ENCODE assay signal across 10 cellular contexts in genomic region chr13:23673354-23673753, GRCh38.
DNase-seq lines count a peak whose midpoint lies in the region; ATAC-seq, FAIRE-seq and TF ChIP-seq lines count a peak whose summit lies in the region.
"Had no signal": no experiment of that assay in that cellular context is flagged by ENCODE, and none has a peak within 500 bp of the region (broad histone marks: within the 10 kb centered on the region; RNA-seq: fewer than 3 reads in every experiment).

No MANE protein-coding gene starts in this region.

- H3K9me3 ChIP-seq in keratinocyte (ENCODE audit: control insufficient read depth, low read depth, low read length) (no peaks in the 10 kb centered on the region), upper lobe of right lung (no peaks in the 10 kb centered on the region)

- FAIRE-seq in keratinocyte (lab: Jason Lieb, UNC) = peak; percentile 90

- H3K9me1 ChIP-seq in keratinocyte (ENCODE audit: control insufficient read depth, extremely low read depth, insufficient read depth, low read length) = no peaks in the 10 kb centered on the region

- H2AFZ ChIP-seq in keratinocyte (ENCODE audit: control insufficient read depth, low read length) = peak overlapping the region; percentile 53

- no peaks in the 10 kb centered on the region for H3K27me3 ChIP-seq in keratinocyte (ENCODE audit: control insufficient read depth, extremely low read depth, insufficient read depth, low read length)
- H3K27me3 ChIP-seq in upper lobe of right lung = no peaks in the 10 kb centered on the region

- H3K4me3 ChIP-seq in keratinocyte (ENCODE audit: control insufficient read depth in 2 of 3, extremely low read depth in 1 of 3, insufficient read depth in 2 of 3, low read depth in 1 of 3, low read length in 3 of 3) = no peak overlapping the region
- H3K4me3 ChIP-seq in upper lobe of right lung = no peak overlapping the region

- no peak overlapping the region for H3K27ac ChIP-seq in keratinocyte (ENCODE audit: control insufficient read depth, insufficient read depth, low read length)
- H3K27ac ChIP-seq in upper lobe of right lung = peak overlapping the region; percentile 33
- H3K27ac ChIP-seq: 22Rv1 had no signal

- no peaks in the 10 kb centered on the region for H3K79me2 ChIP-seq in keratinocyte (ENCODE audit: control insufficient read depth, insufficient read depth, low read length)

- ATAC-seq in upper lobe of right lung (peak; percentile 46), GM18858 (IDR thresholded peaks at IDR 0.05; ENCODE audit: unreplicated experiment) (no peak)

- H3K4me1 ChIP-seq in keratinocyte (ENCODE audit: control insufficient read depth, extremely low read depth, insufficient read depth, low read length) = peaks cover 31% of the 10 kb centered on the region
- peaks cover 9% of the 10 kb centered on the region for H3K4me1 ChIP-seq in upper lobe of right lung

- DNase-seq in DMS 273 (lab: John Stamatoyannopoulos, UW; ENCODE audit: unreplicated experiment) (peak; percentile 16), DMS 273 treated with DMSO at 0.1 percent for 48 hours (lab: John Stamatoyannopoulos, UW) (no peak), cerebellar cortex (ENCODE audit: low spot score) (peak; percentile 6), keratinocyte (ENCODE audit: low read depth, low spot score) (no peak), upper lobe of right lung (no peak), T-helper 9 cell (no peak), NOMO-1 (lab: John Stamatoyannopoulos, UW; ENCODE audit: unreplicated experiment in 2 of 2) (no peak)
- DNase-seq: activated CD4-positive, CD25-positive, alpha-beta regulatory T cell treated with anti-CD3 and anti-CD28 coated beads, Interleukin-2, amount 50 U/mL, for 72 hours had no signal

- H3K4me2 ChIP-seq in keratinocyte (ENCODE audit: control insufficient read depth, extremely low read depth, insufficient read depth, low read depth, low read length) = peak overlapping the region; percentile 13

- dilution Hi-C loops in keratinocyte (cut with MboI; ENCODE audit: extremely low pct_ligation_motif_present, low sequenced_read_pairs) = no loop called here

- H4K20me1 ChIP-seq in keratinocyte (ENCODE audit: control insufficient read depth, extremely low read depth, insufficient read depth, low read length) = no peaks in the 10 kb centered on the region

- no peaks in the 10 kb centered on the region for H3K36me3 ChIP-seq in keratinocyte (ENCODE audit: control insufficient read depth in 2 of 2, extremely low read depth in 1 of 2, insufficient read depth in 2 of 2, low read length in 2 of 2)
- H3K36me3 ChIP-seq in upper lobe of right lung = no peaks in the 10 kb centered on the region

- no peak overlapping the region for H3K9ac ChIP-seq in keratinocyte (ENCODE audit: control insufficient read depth, extremely low read depth, insufficient read depth, low read length)

- no peak for TF ChIP-seq CTCF in keratinocyte (optimal IDR thresholded peaks at IDR 0.05 in 1 of 3, IDR thresholded peaks at IDR 0.05 in 1 of 3, conservative IDR thresholded peaks at IDR 0.05 in 1 of 3; ENCODE audit: extremely low read depth in 1 of 3, insufficient read depth in 2 of 3, low read length in 3 of 3)
- TF ChIP-seq CTCF in upper lobe of right lung (IDR thresholded peaks at IDR 0.05) = no peak

- intact Hi-C loops in upper lobe of right lung (cut with DNase I) = no loop called here

Comparison
In these comparisons a context has a peak if more than half of its experiments do, and no peak if none do; other contexts are left out.
1. DNase-seq: peak in DMS 273 (single experiment) and cerebellar cortex (single experiment); none in DMS 273 treated with DMSO at 0.1 percent for 48 hours (single experiment), keratinocyte (single experiment), upper lobe of right lung (single experiment), T-helper 9 cell (single experiment) and NOMO-1 (0 of 2).